Comparison of ENCODE assay signal across 15 cellular contexts in the genomic region with DNA sequence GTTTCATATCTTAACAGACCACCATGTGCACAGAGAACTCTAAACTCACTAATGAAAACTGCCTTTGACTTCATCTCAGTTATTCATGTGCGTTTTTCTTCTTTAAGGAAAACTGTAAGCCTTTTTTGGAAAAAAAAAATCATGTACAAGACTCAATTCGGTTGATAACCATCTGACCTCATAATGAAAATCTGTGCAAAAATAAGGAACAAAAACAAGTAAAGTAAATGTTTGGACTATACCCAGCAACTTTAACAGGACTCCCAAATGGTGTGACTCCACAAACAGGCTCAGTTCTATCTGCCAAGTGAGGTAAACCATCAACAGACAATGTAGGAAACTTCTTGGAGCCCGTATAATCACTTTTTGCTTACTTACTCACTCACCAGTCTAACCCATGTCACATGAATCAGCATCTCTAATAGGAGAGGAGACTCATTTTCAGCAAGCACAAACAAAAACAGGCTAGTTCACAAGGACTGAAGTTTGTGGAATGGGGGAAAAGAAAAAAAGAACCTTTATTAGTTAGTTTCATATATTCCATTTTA. TPM values are rescaled to one million over a fixed set of nuclear protein-coding genes. Genes with fewer than 3 reads are reported as not detected.
DNase-seq lines count a peak whose midpoint lies in the region; ATAC-seq, FAIRE-seq and TF ChIP-seq lines count a peak whose summit lies in the region.
"Had no signal": no experiment of that assay in that cellular context is flagged by ENCODE, and none has a peak within 500 bp of the region (broad histone marks: within the 10 kb centered on the region; RNA-seq: fewer than 3 reads in every experiment).

No MANE protein-coding gene starts in this region.

- H3K27me3 Mint-ChIP-seq in activated naive CD4-positive, alpha-beta T cell treated with anti-CD3 and anti-CD28 coated beads for 36 hours (ENCODE audit: low read depth), result no peaks in the 10 kb centered on the region

- H3K36me3 ChIP-seq in right atrium auricular region (no peaks in the 10 kb centered on the region), brain microvascular endothelial cell (replicated peaks) (no peaks in the 10 kb centered on the region), keratinocyte (ENCODE audit: control insufficient read depth in 2 of 2, extremely low read depth in 1 of 2, insufficient read depth in 2 of 2, low read length in 2 of 2) (no peaks in the 10 kb centered on the region)
- H3K36me3 ChIP-seq: ovary had no signal

- H3K9me3 ChIP-seq in right atrium auricular region (no peaks in the 10 kb centered on the region), keratinocyte (ENCODE audit: control insufficient read depth, low read depth, low read length) (no peaks in the 10 kb centered on the region)
- H3K9me3 ChIP-seq: ovary had no signal

- FAIRE-seq in keratinocyte (lab: Jason Lieb, UNC), result peak; percentile 88
- FAIRE-seq: kidney had no signal

- peak overlapping the region; percentile 10 for H3K9ac ChIP-seq in keratinocyte (ENCODE audit: control insufficient read depth, extremely low read depth, insufficient read depth, low read length)

- no peaks in the 10 kb centered on the region for H3K79me2 ChIP-seq in keratinocyte (ENCODE audit: control insufficient read depth, insufficient read depth, low read length)

- H3K9me3 Mint-ChIP-seq in activated naive CD4-positive, alpha-beta T cell treated with anti-CD3 and anti-CD28 coated beads for 36 hours, result no peaks in the 10 kb centered on the region
- H3K9me3 Mint-ChIP-seq: activated naive CD4-positive, alpha-beta T cell treated with anti-CD3 and anti-CD28 coated beads, Interleukin-2, amount 50 U/mL, for 72 hours had no signal

- peak overlapping the region; percentile 27 for H3K4me2 ChIP-seq in keratinocyte (ENCODE audit: control insufficient read depth, extremely low read depth, insufficient read depth, low read depth, low read length)

- no peak for ATAC-seq in left ventricle myocardium superior
- ATAC-seq: activated naive CD4-positive, alpha-beta T cell treated with anti-CD3 and anti-CD28 coated beads, Interleukin-2, amount 50 U/mL, for 72 hours had no signal

- H3K4me3 Mint-ChIP-seq in activated naive CD4-positive, alpha-beta T cell treated with anti-CD3 and anti-CD28 coated beads for 36 hours, result no peak overlapping the region

- no peaks in the 10 kb centered on the region for H3K36me3 Mint-ChIP-seq in activated naive CD4-positive, alpha-beta T cell treated with anti-CD3 and anti-CD28 coated beads for 36 hours (ENCODE audit: low read depth)
- H3K36me3 Mint-ChIP-seq: activated naive CD4-positive, alpha-beta T cell treated with anti-CD3 and anti-CD28 coated beads, Interleukin-2, amount 50 U/mL, for 72 hours had no signal

- H3K4me1 Mint-ChIP-seq in activated naive CD4-positive, alpha-beta T cell treated with anti-CD3 and anti-CD28 coated beads for 36 hours (ENCODE audit: low read depth), result no peaks in the 10 kb centered on the region

- no peak overlapping the region for H3K4me3 ChIP-seq in right atrium auricular region
- no peak overlapping the region for H3K4me3 ChIP-seq in brain microvascular endothelial cell (ENCODE audit: low read depth, low read length)
- no peak overlapping the region for H3K4me3 ChIP-seq in keratinocyte (ENCODE audit: control insufficient read depth in 2 of 3, extremely low read depth in 1 of 3, insufficient read depth in 2 of 3, low read depth in 1 of 3, low read length in 3 of 3)
- no peak overlapping the region for H3K4me3 ChIP-seq in coronary artery
- H3K4me3 ChIP-seq: ovary had no signal

- H2AFZ ChIP-seq in keratinocyte (ENCODE audit: control insufficient read depth, low read length), result no peak overlapping the region

- H4K20me1 ChIP-seq in keratinocyte (ENCODE audit: control insufficient read depth, extremely low read depth, insufficient read depth, low read length), result no peaks in the 10 kb centered on the region

- DNase-seq in right atrium auricular region (ENCODE audit: low spot score) (no peak), left ventricle myocardium superior (no peak), brain microvascular endothelial cell (no peak), keratinocyte (ENCODE audit: low read depth, low spot score) (peak; percentile 33), coronary artery (ENCODE audit: low spot score) (no peak), KG1 (lab: John Stamatoyannopoulos, UW) (no peak), NCI-H2029 (lab: John Stamatoyannopoulos, UW) (no peak)
- DNase-seq in activated naive CD4-positive, alpha-beta T cell treated with anti-CD3 and anti-CD28 coated beads for 36 hours, result no peak
- DNase-seq: DMS79 treated with DMSO at 0.1 percent for 48 hours; kidney; NCI-H526; ovary; stimulated activated CD4-positive, alpha-beta T cell treated with anti-CD3 and anti-CD28 coated beads, Interleukin-2, amount 100 ng/mL, for 48 hours; stimulated activated naive CD4-positive, alpha-beta T cell treated with Interleukin-2 at 50 U/mL for 16 hours had no signal

- intact Hi-C loops in left ventricle myocardium superior (cut with micrococcal nuclease), result no loop called here
- intact Hi-C loops in activated naive CD4-positive, alpha-beta T cell treated with anti-CD3 and anti-CD28 coated beads for 36 hours (cut with micrococcal nuclease), result no loop called here

- no peak for TF ChIP-seq CTCF in right atrium auricular region (IDR thresholded peaks at IDR 0.05)
- TF ChIP-seq CTCF in brain microvascular endothelial cell (IDR thresholded peaks at IDR 0.05; ENCODE audit: low read depth, low read length, missing control alignments), result no peak
- TF ChIP-seq CTCF in keratinocyte (optimal IDR thresholded peaks at IDR 0.05 in 1 of 3, IDR thresholded peaks at IDR 0.05 in 1 of 3, conservative IDR thresholded peaks at IDR 0.05 in 1 of 3; ENCODE audit: extremely low read depth in 1 of 3, insufficient read depth in 2 of 3, low read length in 3 of 3), result no peak
- TF ChIP-seq CTCF in coronary artery (IDR thresholded peaks at IDR 0.05), result no peak

- H3K4me1 ChIP-seq in right atrium auricular region (peaks cover 0 to 16% of the 10 kb centered on the region in 2 donors), keratinocyte (ENCODE audit: control insufficient read depth, extremely low read depth, insufficient read depth, low read length) (peaks cover 47% of the 10 kb centered on the region)

- H3K27ac ChIP-seq in right atrium auricular region (peak overlapping the region; percentile 29 to 74), brain microvascular endothelial cell (peak overlapping the region; percentile 9), keratinocyte (ENCODE audit: control insufficient read depth, insufficient read depth, low read length) (peak overlapping the region; percentile 69), coronary artery (peak overlapping the region in 1 of 2 donors; percentile 30)
- H3K27ac ChIP-seq: ovary had no signal

- CTCF ChIA-PET in activated naive CD4-positive, alpha-beta T cell treated with anti-CD3 and anti-CD28 coated beads for 36 hours (lab: Charles Lee), result no interaction called here

- H3K27ac Mint-ChIP-seq in activated naive CD4-positive, alpha-beta T cell treated with anti-CD3 and anti-CD28 coated beads for 36 hours, result no peak overlapping the region
- H3K27ac Mint-ChIP-seq: activated naive CD4-positive, alpha-beta T cell treated with anti-CD3 and anti-CD28 coated beads, Interleukin-2, amount 50 U/mL, for 72 hours had no signal

- in situ Hi-C loops in brain microvascular endothelial cell (cut with HindIII; ENCODE audit: low pct_ligation_motif_present, low sequenced_read_pairs), result no loop called here

- dilution Hi-C loops in keratinocyte (cut with MboI; ENCODE audit: extremely low pct_ligation_motif_present, low sequenced_read_pairs), result no loop called here

- H3K27me3 ChIP-seq in right atrium auricular region (no peaks in the 10 kb centered on the region), brain microvascular endothelial cell (replicated peaks) (no peaks in the 10 kb centered on the region), keratinocyte (ENCODE audit: control insufficient read depth, extremely low read depth, insufficient read depth, low read length) (no peaks in the 10 kb centered on the region)
- H3K27me3 ChIP-seq: ovary had no signal

- H3K9me1 ChIP-seq in keratinocyte (ENCODE audit: control insufficient read depth, extremely low read depth, insufficient read depth, low read length), result no peaks in the 10 kb centered on the region

RNA-seq across cellular contexts. Expression of gene APOO, which starts 9.3 kb away (rescaled TPM):
- 10 to 100 TPM; 27.1 to 63.3 TPM for total RNA-seq in right atrium auricular region
- total RNA-seq in left ventricle myocardium superior, result 105 TPM
- 14.5 to 22.7 TPM (median 20.8 TPM) in 3 replicates for polyA plus RNA-seq in keratinocyte
- 6.8 TPM for polyA plus RNA-seq in keratinocyte (2011; ENCODE audit: low read depth)
- 15.2 and 30.0 TPM in 2 replicates for polyA plus RNA-seq in keratinocyte (2011; cell fraction: cytosol; rRNA removed)
- 10.7 and 11.1 TPM in 2 replicates for polyA plus RNA-seq in keratinocyte (2011; cell fraction: nucleus; rRNA removed)
- polyA plus RNA-seq in keratinocyte (2012; ENCODE audit: low replicate concordance), result 18.8 and 23.7 TPM in 2 replicates
- 1.7 to 12.8 TPM (median 5.0 TPM) in 3 replicates for polyA minus RNA-seq in keratinocyte
- polyA minus RNA-seq in keratinocyte (2011; cell fraction: cytosol; rRNA and poly(A)+ RNA removed), result 7.9 TPM
- polyA minus RNA-seq in keratinocyte (2011; cell fraction: nucleus; rRNA and poly(A)+ RNA removed), result 1.9 and 4.5 TPM in 2 replicates
- 10 to 100 TPM; 41.3 to 49.5 TPM for total RNA-seq in activated naive CD4-positive, alpha-beta T cell treated with anti-CD3 and anti-CD28 coated beads for 36 hours

RNA-seq across cellular contexts. Expression of gene CXorf58, which starts 9.3 kb away (rescaled TPM):
- not detected for total RNA-seq in right atrium auricular region
- not detected for total RNA-seq in left ventricle myocardium superior
- polyA plus RNA-seq in keratinocyte, result 0.08 to 0.14 TPM (median 0.12 TPM) in 3 replicates
- not detected for polyA plus RNA-seq in keratinocyte (2011; ENCODE audit: low read depth)
- 0.10 and 0.19 TPM in 2 replicates for polyA plus RNA-seq in keratinocyte (2011; cell fraction: cytosol; rRNA removed)
- polyA plus RNA-seq in keratinocyte (2011; cell fraction: nucleus; rRNA removed), result 0.46 TPM in 1 of 2 replicates, not detected in the other
- 0.08 TPM in 1 of 2 replicates, not detected in the other for polyA plus RNA-seq in keratinocyte (2012; ENCODE audit: low replicate concordance)
- polyA minus RNA-seq in keratinocyte, result not detected in 3 replicates
- polyA minus RNA-seq in keratinocyte (2011; cell fraction: cytosol; rRNA and poly(A)+ RNA removed), result not detected
- not detected in 2 replicates for polyA minus RNA-seq in keratinocyte (2011; cell fraction: nucleus; rRNA and poly(A)+ RNA removed)
- total RNA-seq in activated naive CD4-positive, alpha-beta T cell treated with anti-CD3 and anti-CD28 coated beads for 36 hours, result under 1 TPM in 1 of 2 experiments, not detected in 1; 0.20 TPM
- total RNA-seq: kidney had no signal
